21 cellular contexts compared by ENCODE assay signal in the genomic region with DNA sequence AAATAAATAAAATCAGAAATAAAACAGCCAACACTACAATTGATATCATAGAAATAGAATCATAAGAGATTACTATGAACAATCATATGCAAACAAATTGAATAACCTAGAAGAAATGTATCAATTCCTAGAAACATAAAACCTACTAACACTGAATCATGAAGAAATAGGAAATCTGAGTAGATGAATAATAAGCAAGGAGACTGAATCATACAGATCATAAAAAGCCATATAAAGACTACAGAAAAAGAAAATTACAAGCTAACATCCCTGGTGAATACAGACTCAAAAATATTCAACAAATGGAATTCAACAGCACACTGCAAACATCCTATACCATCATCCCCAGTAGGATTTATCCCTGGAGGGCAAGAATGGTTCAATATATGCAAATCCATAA.
"Had no signal": no experiment of that assay in that cellular context is flagged by ENCODE, and none has a peak within 500 bp of the region (broad histone marks: within the 10 kb centered on the region; RNA-seq: fewer than 3 reads in every experiment).

No MANE protein-coding gene starts in this region.

- DNase-seq: activated CD4-positive, alpha-beta memory T cell treated with anti-CD3 and anti-CD28 coated beads, Interleukin-2, amount 10 ng/mL, durations not matched to agents 7 days and 5 days; activated CD4-positive, alpha-beta T cell treated with anti-CD3 and anti-CD28 coated beads for 4 hours; activated CD8-positive, alpha-beta memory T cell treated with anti-CD3 and anti-CD28 coated beads, Interleukin-2, amount 10 ng/mL, durations not matched to agents 7 days and 5 days; activated naive CD4-positive, alpha-beta T cell treated with anti-CD3 and anti-CD28 coated beads for 36 hours; body of pancreas; caudate nucleus; dorsolateral prefrontal cortex; left colon; lower lobe of right lung; natural killer cell; retina; stimulated activated CD4-positive, alpha-beta T cell treated with anti-CD3 and anti-CD28 coated beads, Interleukin-1b, Interleukin-23, amount 100 ng/mL, for 48 hours; transverse colon; uterus had no signal

- ATAC-seq: activated CD8-positive, alpha-beta memory T cell treated with anti-CD3 and anti-CD28 coated beads, Interleukin-2, amount 10 ng/mL, durations not matched to agents 7 days and 5 days; body of pancreas; esophagus mucosa; left colon; lower lobe of right lung; natural killer cell had no signal

- H3K4me3 ChIP-seq: body of pancreas, dorsolateral prefrontal cortex, hepatocyte, lower lobe of right lung, suprapubic skin, transverse colon, uterus had no signal

- H3K27me3 Mint-ChIP-seq: activated CD4-positive, alpha-beta memory T cell treated with anti-CD3 and anti-CD28 coated beads, Interleukin-2, amount 10 ng/mL, durations not matched to agents 7 days and 5 days; activated CD8-positive, alpha-beta memory T cell treated with anti-CD3 and anti-CD28 coated beads, Interleukin-2, amount 10 ng/mL, durations not matched to agents 7 days and 5 days; stimulated activated naive CD8-positive, alpha-beta T cell treated with anti-CD3 and anti-CD28 coated beads, Interleukin-15, Interleukin-2, amounts not matched to agents 100 ng/mL and 50 ng/mL, for 24 hours had no signal

- H3K9me3 ChIP-seq: body of pancreas, neutrophil, suprapubic skin had no signal

- H3K27ac Mint-ChIP-seq: activated CD4-positive, alpha-beta memory T cell treated with anti-CD3 and anti-CD28 coated beads, Interleukin-2, amount 10 ng/mL, durations not matched to agents 7 days and 5 days; activated CD8-positive, alpha-beta memory T cell treated with anti-CD3 and anti-CD28 coated beads, Interleukin-2, amount 10 ng/mL, durations not matched to agents 7 days and 5 days; activated naive CD4-positive, alpha-beta T cell treated with anti-CD3 and anti-CD28 coated beads for 36 hours; natural killer cell; stimulated activated naive CD8-positive, alpha-beta T cell treated with anti-CD3 and anti-CD28 coated beads, Interleukin-15, Interleukin-2, amounts not matched to agents 100 ng/mL and 50 ng/mL, for 24 hours; T-helper 2 cell treated with Interferon-gamma antibody and Interleukin-4, amounts not matched to agents 5 μg/mL and 100 μg/mL, for 36 hours had no signal

- H3K36me3 ChIP-seq: lower lobe of right lung, neutrophil, suprapubic skin, uterus had no signal

- FAIRE-seq: TTC549 had no signal

- H3K4me3 Mint-ChIP-seq: activated CD4-positive, alpha-beta memory T cell treated with anti-CD3 and anti-CD28 coated beads, Interleukin-2, amount 10 ng/mL, durations not matched to agents 7 days and 5 days; activated CD8-positive, alpha-beta memory T cell treated with anti-CD3 and anti-CD28 coated beads, Interleukin-2, amount 10 ng/mL, durations not matched to agents 7 days and 5 days; activated naive CD4-positive, alpha-beta T cell treated with anti-CD3 and anti-CD28 coated beads for 36 hours; natural killer cell; stimulated activated naive CD8-positive, alpha-beta T cell treated with anti-CD3 and anti-CD28 coated beads, Interleukin-15, Interleukin-2, amounts not matched to agents 100 ng/mL and 50 ng/mL, for 24 hours; T-helper 2 cell treated with Interferon-gamma antibody and Interleukin-4, amounts not matched to agents 5 μg/mL and 100 μg/mL, for 36 hours had no signal

- H3K4me1 Mint-ChIP-seq: activated CD4-positive, alpha-beta memory T cell treated with anti-CD3 and anti-CD28 coated beads, Interleukin-2, amount 10 ng/mL, durations not matched to agents 7 days and 5 days; activated CD8-positive, alpha-beta memory T cell treated with anti-CD3 and anti-CD28 coated beads, Interleukin-2, amount 10 ng/mL, durations not matched to agents 7 days and 5 days had no signal

- H3K4me1 ChIP-seq: body of pancreas, uterus had no signal

- H3K27ac ChIP-seq: body of pancreas, dorsolateral prefrontal cortex, hepatocyte, lower lobe of right lung, neutrophil, suprapubic skin, transverse colon, uterus had no signal
